Comparison of ENCODE assay signal across 1 cellular context in genomic region chr1:161047436-161048420, GRCh38.
TF ChIP-seq lines count a peak whose summit lies in the region.

No MANE protein-coding gene starts in this region.

TF ChIP-seq in HCT116, 20 proteins besides CTCF, POLR2A, EP300 and RAD21:
- TF ChIP-seq POLR2AphosphoS5 (IDR thresholded peaks at IDR 0.05; ENCODE audit: low read depth, low read length) (0 out of 2 replicates have a peak, but pooled peaks have one; percentile 12), EGR1 (IDR thresholded peaks at IDR 0.05; ENCODE audit: low read depth) (no peak)
